ENCODE assay signal across 7 cellular contexts in the genomic region with DNA sequence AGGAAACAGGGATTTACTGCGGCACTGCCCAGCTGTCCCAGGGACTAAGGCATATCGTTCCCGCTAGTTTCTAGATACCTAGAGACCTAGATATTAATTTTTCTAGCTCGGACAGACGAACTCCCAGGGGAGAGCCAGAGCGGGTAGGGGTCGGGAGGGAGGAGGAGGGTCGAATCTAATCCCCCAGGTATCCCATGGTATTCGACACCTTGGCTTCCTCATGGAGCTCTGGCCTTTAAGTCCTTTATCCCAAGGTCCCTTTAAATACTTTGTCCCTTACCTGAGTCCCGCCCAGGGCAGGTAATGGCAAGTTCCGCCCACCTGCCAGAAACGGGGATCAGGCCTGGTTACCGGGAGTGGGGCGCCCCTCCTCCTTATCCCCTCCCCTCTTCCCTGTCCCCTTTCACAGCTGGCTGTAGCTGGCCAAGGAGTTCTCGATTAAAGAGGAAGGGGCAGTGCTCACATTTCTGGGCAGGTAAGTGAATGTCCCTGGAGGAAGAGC. TPM values are rescaled to one million over a fixed set of nuclear protein-coding genes. Genes with fewer than 3 reads are reported as not detected.
DNase-seq lines count a peak whose midpoint lies in the region; ATAC-seq and TF ChIP-seq lines count a peak whose summit lies in the region.

Gene PRRG2, plus strand, starts transcription at position 310 of the 502 bp plus-strand sequence. CDS start 1,904 bp downstream, outside the sequence.

- TF ChIP-seq CTCF in activated CD8-positive, alpha-beta T cell treated with anti-CD3 and anti-CD28 coated beads for 36 hours (IDR thresholded peaks at IDR 0.05) = no peak

- intact Hi-C loops in activated CD8-positive, alpha-beta T cell treated with anti-CD3 and anti-CD28 coated beads for 36 hours (cut with micrococcal nuclease) = no loop called here

- peak within 1 kb of the TSS; percentile 90 for H3K27ac Mint-ChIP-seq in activated CD8-positive, alpha-beta T cell treated with anti-CD3 and anti-CD28 coated beads for 36 hours
- H3K27ac Mint-ChIP-seq in stimulated activated memory B cell treated with anti-CD40 and anti-IgM and Interleukin-4, amounts not matched to agents 10 μg/mL and 1 μg/mL and 100 μg/mL, for 72 hours = peak within 1 kb of the TSS; percentile 80

- peaks cover 32% of the 10 kb centered on the region for H3K4me1 Mint-ChIP-seq in activated CD8-positive, alpha-beta T cell treated with anti-CD3 and anti-CD28 coated beads for 36 hours (ENCODE audit: low read depth)
- H3K4me1 Mint-ChIP-seq in stimulated activated memory B cell treated with anti-CD40 and anti-IgM and Interleukin-4, amounts not matched to agents 10 μg/mL and 1 μg/mL and 100 μg/mL, for 72 hours = peaks cover 9% of the 10 kb centered on the region

- POLR2A ChIA-PET in activated CD8-positive, alpha-beta T cell treated with anti-CD3 and anti-CD28 coated beads for 36 hours (lab: Charles Lee) = interaction anchor here (0.7 to 3.9 kb wide), 16 partner anchors 9 to 232 kb away, joined by 3 to 48 read pairs (median 6); partner anchors contain the start of genes ALDH16A1, FUZ, PRMT1 and PRR12

- no peaks in the 10 kb centered on the region for H3K27me3 Mint-ChIP-seq in activated CD8-positive, alpha-beta T cell treated with anti-CD3 and anti-CD28 coated beads for 36 hours
- no peaks in the 10 kb centered on the region for H3K27me3 Mint-ChIP-seq in stimulated activated memory B cell treated with anti-CD40 and anti-IgM and Interleukin-4, amounts not matched to agents 10 μg/mL and 1 μg/mL and 100 μg/mL, for 72 hours

- DNase-seq in HT-29 (ENCODE audit: low spot score) (peak; percentile 81), GM19238 (ENCODE audit: insufficient read length, low spot score) (no peak)
- no peak for DNase-seq in activated CD8-positive, alpha-beta T cell treated with anti-CD3 and anti-CD28 coated beads for 36 hours

- CTCF ChIA-PET in activated CD8-positive, alpha-beta T cell treated with anti-CD3 and anti-CD28 coated beads for 36 hours (lab: Charles Lee) = interaction anchor here (1.1 to 4.4 kb wide), 9 partner anchors 11 to 185 kb away, joined by 3 to 32 read pairs (median 4); no protein-coding TSS in a partner anchor

- peak within 1 kb of the TSS; percentile 95 for H3K4me3 Mint-ChIP-seq in activated CD8-positive, alpha-beta T cell treated with anti-CD3 and anti-CD28 coated beads for 36 hours
- peak within 1 kb of the TSS; percentile 87 for H3K4me3 Mint-ChIP-seq in stimulated activated memory B cell treated with anti-CD40 and anti-IgM and Interleukin-4, amounts not matched to agents 10 μg/mL and 1 μg/mL and 100 μg/mL, for 72 hours

- peak within 1 kb of the TSS; percentile 99 for H3K4me3 ChIP-seq in iPS-11a (ENCODE audit: low read depth, low read length)

- no peaks in the 10 kb centered on the region for H3K9me3 Mint-ChIP-seq in activated CD8-positive, alpha-beta T cell treated with anti-CD3 and anti-CD28 coated beads for 36 hours
- H3K9me3 Mint-ChIP-seq in stimulated activated memory B cell treated with anti-CD40 and anti-IgM and Interleukin-4, amounts not matched to agents 10 μg/mL and 1 μg/mL and 100 μg/mL, for 72 hours = no peaks in the 10 kb centered on the region

- H3K36me3 Mint-ChIP-seq in activated CD8-positive, alpha-beta T cell treated with anti-CD3 and anti-CD28 coated beads for 36 hours (ENCODE audit: low read depth) = peaks cover 1% of the 10 kb centered on the region
- no peaks in the 10 kb centered on the region for H3K36me3 Mint-ChIP-seq in stimulated activated memory B cell treated with anti-CD40 and anti-IgM and Interleukin-4, amounts not matched to agents 10 μg/mL and 1 μg/mL and 100 μg/mL, for 72 hours

- ATAC-seq in activated CD8-positive, alpha-beta T cell treated with anti-CD3 and anti-CD28 coated beads for 36 hours = no peak
- ATAC-seq in stimulated activated memory B cell treated with anti-CD40 and anti-IgM and Interleukin-4, amounts not matched to agents 10 μg/mL and 1 μg/mL and 100 μg/mL, for 72 hours = no peak
- ATAC-seq in GM19395 (IDR thresholded peaks at IDR 0.05; ENCODE audit: unreplicated experiment) (no peak), GM18498 (IDR thresholded peaks at IDR 0.05; ENCODE audit: unreplicated experiment) (no peak)

RNA-seq across cellular contexts. Expression of gene PRRG2, which starts in this region (rescaled TPM):
- total RNA-seq in HT-29 (2014; rRNA removed; shearing (Covaris generic)) = 25.8 and 26.3 TPM in 2 replicates
- total RNA-seq in activated CD8-positive, alpha-beta T cell treated with anti-CD3 and anti-CD28 coated beads for 36 hours = 1 to 10 TPM; 1.5 TPM

Comparison
In these comparisons a context has a peak if more than half of its experiments do, and no peak if none do; other contexts are left out.
1. RNA of gene PRRG2 (total RNA-seq): 25.8 to 26.3 TPM in HT-29; 1.5 TPM in activated CD8-positive, alpha-beta T cell treated with anti-CD3 and anti-CD28 coated beads for 36 hours; every median in the first group is over 10 times any median in the second.